In the genomic region with DNA sequence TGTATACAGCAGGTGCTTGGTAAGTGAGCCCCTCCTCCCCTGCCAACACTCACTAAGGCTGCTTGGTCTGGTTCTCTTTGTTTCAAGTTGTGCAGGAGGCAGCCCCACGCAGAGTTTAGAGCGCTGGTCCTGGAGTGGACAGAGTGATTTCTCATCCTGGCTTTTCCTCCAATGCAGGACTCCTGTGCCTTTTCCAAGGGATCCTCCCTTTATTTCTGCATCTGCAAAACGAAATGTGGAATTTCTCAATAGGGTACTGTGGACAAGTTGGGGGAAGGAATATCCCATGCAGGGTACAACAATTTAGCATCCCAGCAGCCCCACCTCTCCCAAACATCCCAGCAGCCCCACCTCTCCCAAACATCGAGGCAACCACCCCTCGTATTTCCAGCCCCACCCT, we compare ENCODE assay signal across 1 cellular context.
TF ChIP-seq lines count a peak whose summit lies in the region.

No MANE protein-coding gene starts in this region.

TF ChIP-seq in A549, 52 proteins besides CTCF, POLR2A, EP300 and RAD21 (continued from another document):
- TF ChIP-seq, protein P1, sequence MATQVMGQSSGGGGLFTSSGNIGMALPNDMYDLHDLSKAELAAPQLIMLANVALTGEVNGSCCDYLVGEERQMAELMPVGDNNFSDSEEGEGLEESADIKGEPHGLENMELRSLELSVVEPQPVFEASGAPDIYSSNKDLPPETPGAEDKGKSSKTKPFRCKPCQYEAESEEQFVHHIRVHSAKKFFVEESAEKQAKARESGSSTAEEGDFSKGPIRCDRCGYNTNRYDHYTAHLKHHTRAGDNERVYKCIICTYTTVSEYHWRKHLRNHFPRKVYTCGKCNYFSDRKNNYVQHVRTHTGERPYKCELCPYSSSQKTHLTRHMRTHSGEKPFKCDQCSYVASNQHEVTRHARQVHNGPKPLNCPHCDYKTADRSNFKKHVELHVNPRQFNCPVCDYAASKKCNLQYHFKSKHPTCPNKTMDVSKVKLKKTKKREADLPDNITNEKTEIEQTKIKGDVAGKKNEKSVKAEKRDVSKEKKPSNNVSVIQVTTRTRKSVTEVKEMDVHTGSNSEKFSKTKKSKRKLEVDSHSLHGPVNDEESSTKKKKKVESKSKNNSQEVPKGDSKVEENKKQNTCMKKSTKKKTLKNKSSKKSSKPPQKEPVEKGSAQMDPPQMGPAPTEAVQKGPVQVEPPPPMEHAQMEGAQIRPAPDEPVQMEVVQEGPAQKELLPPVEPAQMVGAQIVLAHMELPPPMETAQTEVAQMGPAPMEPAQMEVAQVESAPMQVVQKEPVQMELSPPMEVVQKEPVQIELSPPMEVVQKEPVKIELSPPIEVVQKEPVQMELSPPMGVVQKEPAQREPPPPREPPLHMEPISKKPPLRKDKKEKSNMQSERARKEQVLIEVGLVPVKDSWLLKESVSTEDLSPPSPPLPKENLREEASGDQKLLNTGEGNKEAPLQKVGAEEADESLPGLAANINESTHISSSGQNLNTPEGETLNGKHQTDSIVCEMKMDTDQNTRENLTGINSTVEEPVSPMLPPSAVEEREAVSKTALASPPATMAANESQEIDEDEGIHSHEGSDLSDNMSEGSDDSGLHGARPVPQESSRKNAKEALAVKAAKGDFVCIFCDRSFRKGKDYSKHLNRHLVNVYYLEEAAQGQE (IDR thresholded peaks at IDR 0.05), result no peak
- TF ChIP-seq RARB (CRISPR knock-in tag; IDR thresholded peaks at IDR 0.05) (no peak), HOXB5 (CRISPR knock-in tag; IDR thresholded peaks at IDR 0.05) (no peak), HOXA7 (CRISPR knock-in tag; IDR thresholded peaks at IDR 0.05) (no peak), FOSL2 (IDR thresholded peaks at IDR 0.05) (no peak), FOSL2 (CRISPR knock-in tag; IDR thresholded peaks at IDR 0.05) (no peak), EHMT2 (IDR thresholded peaks at IDR 0.05; ENCODE audit: low read depth) (no peak), CBX8 (IDR thresholded peaks at IDR 0.05) (no peak), JUN (IDR thresholded peaks at IDR 0.05) (no peak), RCOR1 (IDR thresholded peaks at IDR 0.05; ENCODE audit: low read depth, low read length) (no peak), FOXS1 (CRISPR knock-in tag; IDR thresholded peaks at IDR 0.05) (no peak), ESRRA (IDR thresholded peaks at IDR 0.05; ENCODE audit: borderline replicate concordance, low read length) (no peak), CEBPB (IDR thresholded peaks at IDR 0.05) (no peak)
- TF ChIP-seq, protein P2, sequence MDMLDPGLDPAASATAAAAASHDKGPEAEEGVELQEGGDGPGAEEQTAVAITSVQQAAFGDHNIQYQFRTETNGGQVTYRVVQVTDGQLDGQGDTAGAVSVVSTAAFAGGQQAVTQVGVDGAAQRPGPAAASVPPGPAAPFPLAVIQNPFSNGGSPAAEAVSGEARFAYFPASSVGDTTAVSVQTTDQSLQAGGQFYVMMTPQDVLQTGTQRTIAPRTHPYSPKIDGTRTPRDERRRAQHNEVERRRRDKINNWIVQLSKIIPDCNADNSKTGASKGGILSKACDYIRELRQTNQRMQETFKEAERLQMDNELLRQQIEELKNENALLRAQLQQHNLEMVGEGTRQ (IDR thresholded peaks at IDR 0.05), result no peak
- TF ChIP-seq, protein P3, sequence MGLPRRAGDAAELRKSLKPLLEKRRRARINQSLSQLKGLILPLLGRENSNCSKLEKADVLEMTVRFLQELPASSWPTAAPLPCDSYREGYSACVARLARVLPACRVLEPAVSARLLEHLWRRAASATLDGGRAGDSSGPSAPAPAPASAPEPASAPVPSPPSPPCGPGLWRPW (IDR thresholded peaks at IDR 0.05), result no peak
- TF ChIP-seq, protein P4, sequence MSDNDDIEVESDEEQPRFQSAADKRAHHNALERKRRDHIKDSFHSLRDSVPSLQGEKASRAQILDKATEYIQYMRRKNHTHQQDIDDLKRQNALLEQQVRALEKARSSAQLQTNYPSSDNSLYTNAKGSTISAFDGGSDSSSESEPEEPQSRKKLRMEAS (IDR thresholded peaks at IDR 0.05), result no peak
